In genomic region chr12:130775953-130776856, GRCh38 we compare ENCODE assay signal across 8 cellular contexts.
DNase-seq lines count a peak whose midpoint lies in the region; ATAC-seq and TF ChIP-seq lines count a peak whose summit lies in the region.

No MANE protein-coding gene starts in this region.

- intact Hi-C loops in Right ventricle myocardium superior (cut with DNase I) (no loop called here), ovary (cut with DNase I) (no loop called here), thyroid gland (cut with DNase I) (no loop called here)

- H3K9me3 ChIP-seq in ovary (no peaks in the 10 kb centered on the region), thyroid gland (no peaks in the 10 kb centered on the region)

- no peaks in the 10 kb centered on the region for H3K9me3 Mint-ChIP-seq in activated naive CD4-positive, alpha-beta T cell treated with anti-CD3 and anti-CD28 coated beads, Interleukin-2, amount 50 U/mL, for 72 hours

- H3K27me3 ChIP-seq in ovary (no peaks in the 10 kb centered on the region), thyroid gland (no peaks in the 10 kb centered on the region)

- H3K27ac Mint-ChIP-seq in activated naive CD4-positive, alpha-beta T cell treated with anti-CD3 and anti-CD28 coated beads, Interleukin-2, amount 50 U/mL, for 72 hours = no peak overlapping the region

- 2 to 3% (median 2%) methylated on average over 41 of the region's 41 CpGs for WGBS in ovary, 3 donors
- 8 to 15% methylated on average over 34 to 37 of the region's 41 CpGs for whole genome bisulfite sequencing in thyroid gland, 2 donors

- ATAC-seq in activated naive CD4-positive, alpha-beta T cell treated with anti-CD3 and anti-CD28 coated beads, Interleukin-2, amount 50 U/mL, for 72 hours = peak; percentile 97 to 98
- ATAC-seq in Right ventricle myocardium superior (ENCODE audit: poor library complexity) = peak; percentile 73

- TF ChIP-seq EP300 in ovary (IDR thresholded peaks at IDR 0.05) = no peak

- DNase-seq in activated gamma-delta T cell treated with Interleukin-2 at 50 U/mL for 16 hours (peak; percentile 26), activated gamma-delta T cell (lab: John Stamatoyannopoulos, UW) (no peak), Right ventricle myocardium superior (peak; percentile 55), ovary (peak in 4 of 5 donors; percentile 28 to 68 (median 40)), thyroid gland (peak; percentile 29 to 37), GM19238 (ENCODE audit: insufficient read length, low spot score) (no peak)
- peak; percentile 64 to 66 for DNase-seq in activated naive CD4-positive, alpha-beta T cell treated with anti-CD3 and anti-CD28 coated beads, Interleukin-2, amount 50 U/mL, for 72 hours (ENCODE audit: low spot score in 2 of 2)

- H3K4me1 ChIP-seq in ovary (ENCODE audit: insufficient read depth) (no peaks in the 10 kb centered on the region), thyroid gland (peaks cover 4 to 11% of the 10 kb centered on the region in 2 donors)

- H3K4me3 ChIP-seq in ovary (peak overlapping the region; percentile 9), thyroid gland (replicated peaks in 1 of 3) (no peak overlapping the region)

- no peaks in the 10 kb centered on the region for H3K36me3 Mint-ChIP-seq in activated naive CD4-positive, alpha-beta T cell treated with anti-CD3 and anti-CD28 coated beads, Interleukin-2, amount 50 U/mL, for 72 hours

- TF ChIP-seq CTCF in ovary (IDR thresholded peaks at IDR 0.05) = no peak
- no peak for TF ChIP-seq CTCF in thyroid gland (IDR thresholded peaks at IDR 0.05)

- no peak for TF ChIP-seq POLR2A in ovary (IDR thresholded peaks at IDR 0.05)
- TF ChIP-seq POLR2A in thyroid gland (IDR thresholded peaks at IDR 0.05) = no peak

- H3K27ac ChIP-seq in ovary (no peak overlapping the region), thyroid gland (no peak overlapping the region)

- H3K36me3 ChIP-seq in ovary (no peaks in the 10 kb centered on the region), thyroid gland (no peaks in the 10 kb centered on the region)

TF ChIP-seq in PFSK-1, 5 proteins besides CTCF, POLR2A, EP300 and RAD21:
- no peak for TF ChIP-seq POLR2AphosphoS5 (IDR thresholded peaks at IDR 0.05; ENCODE audit: low read depth, low read length)
- TF ChIP-seq FOXP2 (optimal IDR thresholded peaks at IDR 0.05; ENCODE audit: borderline replicate concordance, extremely low read depth, extremely low read length, insufficient read depth) = no peak
- TF ChIP-seq REST (IDR thresholded peaks at IDR 0.05; ENCODE audit: insufficient read depth in 1 of 2, low read depth in 2 of 2, low read length in 2 of 2) = peak; percentile 97
- no peak for TF ChIP-seq SIN3A (IDR thresholded peaks at IDR 0.05; ENCODE audit: borderline replicate concordance, insufficient read depth, low read length)
- TF ChIP-seq TAF1 (IDR thresholded peaks at IDR 0.05; ENCODE audit: borderline replicate concordance, insufficient read depth, low read length) = no peak
TF ChIP-seq in PFSK-1: peak in this region for 1.

Comparison
In these comparisons a context has a peak if more than half of its experiments do, and no peak if none do; other contexts are left out.
1. DNase-seq: peak in activated gamma-delta T cell treated with Interleukin-2 at 50 U/mL for 16 hours (single experiment), activated naive CD4-positive, alpha-beta T cell treated with anti-CD3 and anti-CD28 coated beads, Interleukin-2, amount 50 U/mL, for 72 hours (2 of 2), Right ventricle myocardium superior (single experiment), ovary (4 of 5) and thyroid gland (2 of 2); none in activated gamma-delta T cell (single experiment) and GM19238 (single experiment).